Comparison of ENCODE assay signal across 1 cellular context in genomic region chr16:10828851-10829331, GRCh38.
TF ChIP-seq lines count a peak whose summit lies in the region.

No MANE protein-coding gene starts in this region.

TF ChIP-seq in endothelial cell of umbilical vein, 7 proteins besides CTCF, POLR2A, EP300 and RAD21:
- TF ChIP-seq EZH2 (IDR thresholded peaks at IDR 0.05; ENCODE audit: borderline replicate concordance, low read depth, low read length, severe bottlenecking), result no peak
- no peak for TF ChIP-seq POLR2AphosphoS5 (IDR thresholded peaks at IDR 0.05; ENCODE audit: insufficient read depth, low read depth, low read length)
- TF ChIP-seq MAX (IDR thresholded peaks at IDR 0.05; ENCODE audit: insufficient read depth, insufficient read length), result no peak
- TF ChIP-seq MYC (IDR thresholded peaks at IDR 0.05; ENCODE audit: low read depth, low read length), result no peak
- TF ChIP-seq FOS (IDR thresholded peaks at IDR 0.05; ENCODE audit: borderline replicate concordance, insufficient read depth, low read length), result no peak
- no peak for TF ChIP-seq JUN (IDR thresholded peaks at IDR 0.05; ENCODE audit: borderline replicate concordance, insufficient read depth, insufficient read length, low read depth)
- TF ChIP-seq GATA2 (IDR thresholded peaks at IDR 0.05; ENCODE audit: insufficient read depth, insufficient read length, low read depth, low read length), result no peak
TF ChIP-seq in endothelial cell of umbilical vein: peak in this region for 0.
